Comparison of ENCODE assay signal across 24 cellular contexts in the genomic region with DNA sequence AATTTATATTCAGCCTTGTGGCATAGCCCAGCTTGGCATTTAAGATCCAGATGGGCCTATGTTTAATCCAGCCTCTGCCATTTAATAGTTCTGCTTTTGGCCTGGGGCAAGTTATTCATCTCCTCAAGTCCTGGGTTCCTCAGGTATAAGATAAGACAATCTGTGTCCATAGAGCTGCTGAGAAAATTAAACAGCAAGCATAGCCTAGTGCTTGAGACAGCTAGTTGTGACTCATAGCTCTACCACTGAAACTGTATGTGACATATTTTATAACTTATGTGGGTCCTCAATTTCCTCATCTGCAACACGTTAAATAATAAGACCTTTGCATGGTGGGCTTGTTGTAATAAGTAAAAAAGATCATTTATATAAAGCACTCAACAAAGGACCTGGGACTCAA. TPM values are rescaled to one million over a fixed set of nuclear protein-coding genes. Genes with fewer than 3 reads are reported as not detected.
DNase-seq lines count a peak whose midpoint lies in the region; ATAC-seq and FAIRE-seq lines count a peak whose summit lies in the region.
"Had no signal": no experiment of that assay in that cellular context is flagged by ENCODE, and none has a peak within 500 bp of the region (broad histone marks: within the 10 kb centered on the region; RNA-seq: fewer than 3 reads in every experiment).

No MANE protein-coding gene starts in this region.

- H3K9me3 ChIP-seq in small intestine (ENCODE audit: control insufficient read depth, low read depth), result no peaks in the 10 kb centered on the region
- H3K9me3 ChIP-seq: MG63, SK-N-SH had no signal

- DNase-seq in OCI-M1 (lab: John Stamatoyannopoulos, UW), result peak; percentile 6
- peak; percentile 50 for DNase-seq in small intestine
- DNase-seq in DMS 273 (lab: John Stamatoyannopoulos, UW; ENCODE audit: unreplicated experiment), result no peak
- DNase-seq: AML-193, DMS79, IMR-90, MG63, NCI-H1092 treated with DMSO at 0.1 percent for 48 hours, NCI-H146, NCI-H2081, NCI-H2171 treated with DMSO at 0.1 percent for 48 hours, NCI-H526 treated with DMSO at 0.1 percent for 48 hours, SHP77 treated with DMSO at 0.1 percent for 48 hours, SK-N-SH had no signal

- ATAC-seq in GM19043 (IDR thresholded peaks at IDR 0.05; ENCODE audit: low read depth, unreplicated experiment) (peak; percentile 52), HG02798 (IDR thresholded peaks at IDR 0.05; ENCODE audit: poor library complexity, unreplicated experiment) (peak; percentile 31), GM18873 (IDR thresholded peaks at IDR 0.05; ENCODE audit: low FRiP score, unreplicated experiment) (no peak), esophagus mucosa (no peak)

- no peaks in the 10 kb centered on the region for H3K27me3 ChIP-seq in small intestine (ENCODE audit: control insufficient read depth in 2 of 2, insufficient read depth in 2 of 2, low read length in 2 of 2)
- H3K27me3 ChIP-seq: MG63 had no signal

- peaks cover 0 to 7% of the 10 kb centered on the region in 2 donors for H3K4me1 ChIP-seq in small intestine (ENCODE audit: control insufficient read depth in 2 of 2, insufficient read depth in 1 of 2, low read depth in 1 of 2, low read length in 1 of 2)

- no peak overlapping the region for H3K27ac ChIP-seq in small intestine (ENCODE audit: low read depth in 1 of 2, low read length in 1 of 2)
- H3K27ac ChIP-seq: C4-2B had no signal

- WGBS in small intestine, 3 donors, result 11 to 54% (median 23%) methylated on average over 1 of the region's 1 CpG

- H3K36me3 ChIP-seq in small intestine (ENCODE audit: control insufficient read depth in 2 of 2, insufficient read depth in 2 of 2, low read length in 2 of 2), result no peaks in the 10 kb centered on the region
- H3K36me3 ChIP-seq: MG63 had no signal

- FAIRE-seq in small intestine (lab: Jason Lieb, UNC), result no peak
- FAIRE-seq: D721Med, GM19239, H1, HTR-8/SVneo had no signal

- no peak overlapping the region for H3K4me3 ChIP-seq in small intestine (ENCODE audit: low read depth in 1 of 2, low read length in 2 of 2)
- H3K4me3 ChIP-seq: MG63 had no signal

RNA-seq across cellular contexts. Expression of a gene that starts 53.3 kb away (rescaled TPM):
- 10 to 100 TPM in 1 of 3 donors, 1 to 10 TPM in 2; 3.4 to 33.7 (median 3.5) TPM for polyA plus RNA-seq in small intestine
- 12.1 TPM for total RNA-seq in esophagus mucosa
- total RNA-seq: IMR-90; T-helper 1 cell treated with Interleukin-12 subunit alpha and Interleukin-12 subunit beta and Interleukin-4 antibody, amounts not matched to agents 30 ng/mL and 1 ng/mL, for 36 hours had no signal
- polyA plus RNA-seq: IMR-90, SK-N-SH had no signal

Comparison
In these comparisons a context has a peak if more than half of its experiments do, and no peak if none do; other contexts are left out.
1. ATAC-seq: peak in GM19043 (single experiment) and HG02798 (single experiment); none in GM18873 (single experiment) and esophagus mucosa (single experiment).